8 cellular contexts compared by ENCODE assay signal in the genomic region with DNA sequence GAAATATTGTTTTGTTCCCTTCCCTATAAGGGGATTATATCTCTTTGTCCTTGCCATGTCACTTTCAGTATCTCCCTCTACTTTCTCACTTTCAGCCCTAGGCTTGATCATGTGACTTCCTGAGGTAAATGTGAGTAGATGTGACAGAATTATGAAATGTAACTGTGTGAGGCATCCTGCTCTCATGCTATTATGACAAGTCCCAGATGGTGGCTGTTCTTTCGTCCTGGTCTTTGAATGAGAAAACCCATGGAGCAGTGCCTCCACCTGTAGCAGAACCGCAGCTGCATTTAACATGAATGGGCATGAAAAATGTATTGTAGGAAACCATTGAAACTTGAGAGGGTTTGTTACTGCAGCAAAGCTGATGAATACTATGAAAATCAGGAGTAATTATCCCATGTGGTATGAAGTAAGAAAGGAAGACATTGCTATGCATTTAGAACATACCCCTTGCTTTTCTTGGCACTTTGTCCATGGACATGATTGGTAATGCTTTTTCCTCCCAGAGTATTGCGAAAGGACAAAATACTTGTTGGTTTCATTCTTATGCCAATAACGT.
DNase-seq lines count a peak whose midpoint lies in the region; ATAC-seq, FAIRE-seq and TF ChIP-seq lines count a peak whose summit lies in the region.

No MANE protein-coding gene starts in this region.

- H3K9me3 ChIP-seq in esophagus squamous epithelium: no peaks in the 10 kb centered on the region
- no peaks in the 10 kb centered on the region for H3K9me3 ChIP-seq in pancreas

- H3K4me3 ChIP-seq in fibroblast of the aortic adventitia (ENCODE audit: low read depth, low read length) (no peak overlapping the region), esophagus squamous epithelium (no peak overlapping the region), pancreas (no peak overlapping the region)

- no peak for TF ChIP-seq POLR2A in esophagus squamous epithelium (IDR thresholded peaks at IDR 0.05)

- H3K27me3 ChIP-seq in esophagus squamous epithelium (peaks cover 0 to 8% (median 0%) of the 10 kb centered on the region in 4 donors), pancreas (peaks cover 0 to 4% (median 0%) of the 10 kb centered on the region in 4 donors)

- intact Hi-C loops in esophagus squamous epithelium (cut with DNase I): no loop called here
- intact Hi-C loops in pancreas (cut with DNase I): no loop called here

- H3K27ac ChIP-seq in esophagus squamous epithelium: no peak overlapping the region
- H3K27ac ChIP-seq in pancreas: no peak overlapping the region

- WGBS in esophagus squamous epithelium, 2 donors: 50 to 63% methylated on average over 4 of the region's 4 CpGs
- 73 to 76% methylated on average over 4 of the region's 4 CpGs for whole genome bisulfite sequencing in pancreas, 2 donors

- H3K4me1 ChIP-seq in esophagus squamous epithelium (no peaks in the 10 kb centered on the region), pancreas (no peaks in the 10 kb centered on the region)

- DNase-seq in GM18507 (ENCODE audit: extremely low spot score, insufficient read length, low read depth) (no peak), fibroblast of the aortic adventitia (ENCODE audit: low read depth) (peak; percentile 84), NCI-H146 treated with DMSO at 0.1 percent for 48 hours (lab: John Stamatoyannopoulos, UW; ENCODE audit: unreplicated experiment) (no peak), NCI-H524 (lab: John Stamatoyannopoulos, UW) (no peak), esophagus squamous epithelium (lab: John Stamatoyannopoulos, UW) (no peak), pancreas (no peak)

- H3K36me3 ChIP-seq in esophagus squamous epithelium: no peaks in the 10 kb centered on the region
- H3K36me3 ChIP-seq in pancreas: no peaks in the 10 kb centered on the region

- FAIRE-seq in GM18507 (lab: Jason Lieb, UNC) (peak; percentile 70), pancreas (lab: Jason Lieb, UNC) (no peak)

- TF ChIP-seq CTCF in fibroblast of the aortic adventitia (IDR thresholded peaks at IDR 0.05; ENCODE audit: insufficient read depth, low read length): no peak
- no peak for TF ChIP-seq CTCF in esophagus squamous epithelium (IDR thresholded peaks at IDR 0.05)
- TF ChIP-seq CTCF in pancreas (IDR thresholded peaks at IDR 0.05): no peak

- ATAC-seq in GM21526 (IDR thresholded peaks at IDR 0.05; ENCODE audit: low FRiP score, unreplicated experiment) (peak; percentile 100), HG03571 (IDR thresholded peaks at IDR 0.05; ENCODE audit: unreplicated experiment) (peak; percentile 98), pancreas (no peak)

Comparison
In these comparisons a context has a peak if more than half of its experiments do, and no peak if none do; other contexts are left out.
1. ATAC-seq: peak in GM21526 (single experiment) and HG03571 (single experiment); none in pancreas (0 of 4).